Comparison of ENCODE assay signal across 20 cellular contexts in genomic region chr6:43942011-43942442, GRCh38.
DNase-seq lines count a peak whose midpoint lies in the region; ATAC-seq, FAIRE-seq and TF ChIP-seq lines count a peak whose summit lies in the region.
"Had no signal": no experiment of that assay in that cellular context is flagged by ENCODE, and none has a peak within 500 bp of the region (broad histone marks: within the 10 kb centered on the region; RNA-seq: fewer than 3 reads in every experiment).

No MANE protein-coding gene starts in this region.

- H3K79me2 ChIP-seq in GM23338 (replicated peaks; ENCODE audit: insufficient read depth) (no peaks in the 10 kb centered on the region), osteoblast (ENCODE audit: insufficient read depth, low read length) (no peaks in the 10 kb centered on the region)
- H3K79me2 ChIP-seq: hepatocyte, parathyroid adenoma had no signal

- H3K36me3 ChIP-seq in GM23338 (ENCODE audit: insufficient read depth), result no peaks in the 10 kb centered on the region
- H3K36me3 ChIP-seq in osteoblast (ENCODE audit: insufficient read depth, low read length), result no peaks in the 10 kb centered on the region
- H3K36me3 ChIP-seq: lower lobe of right lung had no signal

- no peak for FAIRE-seq in frontal cortex (lab: Jason Lieb, UNC)
- FAIRE-seq: H54, islet of Langerhans had no signal

- CTCF ChIA-PET in Calu3 (lab: Charles Lee), result interaction anchor here (1.8 to 2.4 kb wide), 2 partner anchors 11 to 173 kb away, joined by 5 to 9 read pairs; no protein-coding TSS in a partner anchor
- CTCF ChIA-PET in WTC11 (lab: Charles Lee), result interaction anchor here (0.5 to 4.9 kb wide), 9 partner anchors 9 to 635 kb away, joined by 3 to 23 read pairs (median 4); no protein-coding TSS in a partner anchor

- BruUV-seq in Calu3 (replicated peaks; lab: Mats Ljungman, UMichigan), result no TSS peak

- intact Hi-C loops in Calu3 (cut with micrococcal nuclease; ENCODE audit: unreplicated experiment), result no loop called here

- peaks cover 43% of the 10 kb centered on the region for H3K4me1 Mint-ChIP-seq in Calu3 (ENCODE audit: low read depth, unreplicated experiment)
- H3K4me1 Mint-ChIP-seq in GM23338, result peaks cover 8% of the 10 kb centered on the region
- peaks cover 6% of the 10 kb centered on the region for H3K4me1 Mint-ChIP-seq in WTC11
- H3K4me1 Mint-ChIP-seq: stimulated activated naive CD8-positive, alpha-beta T cell treated with anti-CD3 and anti-CD28 coated beads, Interleukin-15, amount 100 ng/mL, for 72 hours had no signal

- H3K9me2 ChIP-seq in GM23338 (ENCODE audit: insufficient read depth), result no peaks in the 10 kb centered on the region

- H3K36me3 Mint-ChIP-seq in Calu3 (ENCODE audit: insufficient read depth, unreplicated experiment), result no peaks in the 10 kb centered on the region
- no peaks in the 10 kb centered on the region; the same call in 2 of the 3 replicates for H3K36me3 Mint-ChIP-seq in GM23338 (ENCODE audit: low read depth)
- peaks cover 5% of the 10 kb centered on the region for H3K36me3 Mint-ChIP-seq in WTC11

- POLR2A ChIA-PET in WTC11 (lab: Charles Lee), result interaction anchor here (1.5 kb wide), 1 partner anchor 15 kb away, joined by 5 read pairs; no protein-coding TSS in a partner anchor

- ATAC-seq in GM23338, result no peak; the same call in 2 of the 3 replicates
- ATAC-seq in WTC11, result peak; percentile 48; the same call in 1 of the 2 replicates
- no peak for ATAC-seq in GM18870 (IDR thresholded peaks at IDR 0.05; ENCODE audit: unreplicated experiment)
- no peak for ATAC-seq in GM21360 (IDR thresholded peaks at IDR 0.05; ENCODE audit: unreplicated experiment)
- ATAC-seq: body of pancreas; lower lobe of right lung; stimulated activated naive CD8-positive, alpha-beta T cell treated with anti-CD3 and anti-CD28 coated beads, Interleukin-15, amount 100 ng/mL, for 72 hours had no signal

- peaks cover 7% of the 10 kb centered on the region for H3K9me3 Mint-ChIP-seq in Calu3 (ENCODE audit: low read depth, unreplicated experiment)
- peaks cover 11% of the 10 kb centered on the region; the same call in 2 of the 3 replicates for H3K9me3 Mint-ChIP-seq in GM23338
- peaks cover 19% of the 10 kb centered on the region for H3K9me3 Mint-ChIP-seq in WTC11

- H3K9me3 ChIP-seq in osteoblast (ENCODE audit: low read depth, low read length), result no peaks in the 10 kb centered on the region
- H3K9me3 ChIP-seq: body of pancreas had no signal

- no peak overlapping the region for H3K4me3 Mint-ChIP-seq in Calu3 (ENCODE audit: low read depth, unreplicated experiment)
- H3K4me3 Mint-ChIP-seq in GM23338, result no peak overlapping the region
- H3K4me3 Mint-ChIP-seq in WTC11, result no peak overlapping the region
- H3K4me3 Mint-ChIP-seq: activated naive CD8-positive, alpha-beta T cell; stimulated activated naive CD8-positive, alpha-beta T cell treated with anti-CD3 and anti-CD28 coated beads, Interleukin-15, amount 100 ng/mL, for 72 hours had no signal

- H3K4me3 ChIP-seq in GM23338 (no peak overlapping the region), osteoblast (ENCODE audit: insufficient read depth, low read length) (no peak overlapping the region)
- H3K4me3 ChIP-seq: body of pancreas, hepatocyte, lower lobe of right lung had no signal

- H3K27me3 Mint-ChIP-seq in Calu3 (ENCODE audit: unreplicated experiment) (no peaks in the 10 kb centered on the region), GM23338 (ENCODE audit: insufficient read depth, low read depth, poor library complexity) (peaks cover 11% of the 10 kb centered on the region), WTC11 (ENCODE audit: low read depth) (no peaks in the 10 kb centered on the region)
- H3K27me3 Mint-ChIP-seq: activated naive CD8-positive, alpha-beta T cell; stimulated activated naive CD8-positive, alpha-beta T cell treated with anti-CD3 and anti-CD28 coated beads, Interleukin-15, amount 100 ng/mL, for 72 hours had no signal

- H3K27me3 ChIP-seq in GM23338 (ENCODE audit: insufficient read depth) (no peaks in the 10 kb centered on the region), osteoblast (ENCODE audit: insufficient read depth, low read length) (no peaks in the 10 kb centered on the region)
- H3K27me3 ChIP-seq: body of pancreas, hepatocyte had no signal

- H3K27ac ChIP-seq in GM23338 (ENCODE audit: low read depth) (no peak overlapping the region), osteoblast (ENCODE audit: low read depth, low read length) (no peak overlapping the region)
- H3K27ac ChIP-seq: body of pancreas, hepatocyte, lower lobe of right lung, parathyroid adenoma had no signal

- H2AFZ ChIP-seq in GM23338 (0 out of 2 replicates have a peak overlapping the region, but pooled peaks have one; percentile 38), osteoblast (ENCODE audit: low read length) (no peak overlapping the region)
- H2AFZ ChIP-seq: hepatocyte, parathyroid adenoma had no signal

- H3K27ac Mint-ChIP-seq in Calu3 (ENCODE audit: unreplicated experiment) (peak overlapping the region; percentile 8), GM23338 (no peak overlapping the region), WTC11 (peak overlapping the region; percentile 66; the same call in 1 of the 2 replicates)
- H3K27ac Mint-ChIP-seq: activated naive CD8-positive, alpha-beta T cell; stimulated activated naive CD8-positive, alpha-beta T cell treated with anti-CD3 and anti-CD28 coated beads, Interleukin-15, amount 100 ng/mL, for 72 hours had no signal

- H3K4me1 ChIP-seq in GM23338 (ENCODE audit: insufficient read depth) (peaks cover 7% of the 10 kb centered on the region; the same call in 1 of the 2 replicates), osteoblast (ENCODE audit: insufficient read depth, low read length) (no peaks in the 10 kb centered on the region)
- H3K4me1 ChIP-seq: lower lobe of right lung had no signal

- in situ Hi-C loops in GM13976 (cut with MboI; ENCODE audit: low sequenced_read_pairs, unreplicated experiment), result no loop called here

- DNase-seq in Calu3 (no peak), GM23338 (ENCODE audit: low spot score) (no peak), WTC11 (ENCODE audit: low spot score) (no peak), osteoblast (ENCODE audit: insufficient read length, low spot score, missing footprints) (peak; percentile 49), GM13976 (ENCODE audit: low spot score) (no peak), frontal cortex (ENCODE audit: low spot score in 2 of 2) (no peak)
- DNase-seq: activated CD4-positive, alpha-beta T cell treated with anti-CD3 and anti-CD28 coated beads, Interleukin-2, amount 50 U/mL, for 48 hours; COR-L47; cortex of kidney; lower lobe of right lung; NCI-H187 had no signal

- no peak overlapping the region for H3K4me2 ChIP-seq in GM23338
- H3K4me2 ChIP-seq in osteoblast (ENCODE audit: insufficient read depth, low read length), result no peak overlapping the region
- H3K4me2 ChIP-seq: hepatocyte had no signal

- TF ChIP-seq CTCF in Calu3 (IDR thresholded peaks at IDR 0.05; ENCODE audit: unreplicated experiment) (no peak), GM23338 (conservative IDR thresholded peaks at IDR 0.05; ENCODE audit: low read depth in 2 of 2) (no peak), WTC11 (IDR thresholded peaks at IDR 0.05) (no peak), osteoblast (IDR thresholded peaks at IDR 0.05; ENCODE audit: extremely low read depth, low read depth, low read length) (no peak), GM13976 (IDR thresholded peaks at IDR 0.05; ENCODE audit: borderline replicate concordance, control extremely low read depth, extremely low read depth, insufficient read depth, missing control alignments) (no peak)

- no peaks in the 10 kb centered on the region for H3F3A ChIP-seq in GM23338 (replicated peaks; ENCODE audit: low read depth)

- H4K20me1 ChIP-seq in GM23338 (replicated peaks; ENCODE audit: insufficient read depth) (no peaks in the 10 kb centered on the region), osteoblast (ENCODE audit: insufficient read depth, low read length) (no peaks in the 10 kb centered on the region)

TF ChIP-seq in GM23338, 12 proteins besides CTCF, POLR2A, EP300 and RAD21 (continues in another document):
- TF ChIP-seq ETS1 (IDR thresholded peaks at IDR 0.05) (no peak), ZNF331 (CRISPR knock-in tag; IDR thresholded peaks at IDR 0.05; ENCODE audit: low read depth) (no peak), CREB1 (CRISPR knock-in tag; IDR thresholded peaks at IDR 0.05; ENCODE audit: low read depth) (no peak), NANOG (IDR thresholded peaks at IDR 0.05; ENCODE audit: borderline replicate concordance) (no peak), STAT1 (IDR thresholded peaks at IDR 0.05; ENCODE audit: unreplicated experiment) (no peak), EZH2phosphoT487 (IDR thresholded peaks at IDR 0.05; ENCODE audit: unreplicated experiment) (no peak), JUNB (IDR thresholded peaks at IDR 0.05; ENCODE audit: unreplicated experiment) (no peak)

TF ChIP-seq in WTC11, 78 proteins besides CTCF, POLR2A, EP300 and RAD21 (continues in another document):
- TF ChIP-seq SMAD3 (CRISPR knock-in tag; IDR thresholded peaks at IDR 0.05; ENCODE audit: borderline replicate concordance), result no peak
- no peak for TF ChIP-seq FOXP1 (CRISPR knock-in tag; IDR thresholded peaks at IDR 0.05; ENCODE audit: borderline replicate concordance)
- no peak for TF ChIP-seq PREB (CRISPR knock-in tag; IDR thresholded peaks at IDR 0.05; ENCODE audit: borderline replicate concordance)
- no peak for TF ChIP-seq ZNF671 (CRISPR knock-in tag; IDR thresholded peaks at IDR 0.05)
